27 cellular contexts compared by ENCODE assay signal in genomic region chr10:128694532-128694931, GRCh38.
"Had no signal": no experiment of that assay in that cellular context is flagged by ENCODE, and none has a peak within 500 bp of the region (broad histone marks: within the 10 kb centered on the region; RNA-seq: fewer than 3 reads in every experiment).

No MANE protein-coding gene starts in this region.

- H3K4me1 Mint-ChIP-seq: nephron had no signal

- H3K4me1 ChIP-seq: esophagus squamous epithelium, heart right ventricle, left lung, psoas muscle, stomach, thyroid gland, vagina had no signal

- DNase-seq: effector CD8-positive, alpha-beta T cell; esophagus squamous epithelium; foreskin melanocyte; glutamatergic neuron; heart right ventricle; hippocampal formation; left cardiac atrium; left lung; mammary epithelial cell; mesendoderm; midbrain; naive thymus-derived CD4-positive, alpha-beta T cell; occipital lobe; ovary; psoas muscle; stimulated activated CD4-positive, alpha-beta T cell treated with anti-CD3 and anti-CD28 coated beads, Interleukin-12 subunit alpha, Interleukin-12 subunit beta, amount 100 ng/mL, for 4 hours; stimulated activated CD4-positive, alpha-beta T cell treated with anti-CD3 and anti-CD28 coated beads, Interleukin-1b, Interleukin-23, amount 100 ng/mL, for 48 hours; stimulated activated CD4-positive, alpha-beta T cell treated with anti-CD3 and anti-CD28 coated beads, Interleukin-4, amount 100 ng/mL, for 1 hour; stimulated activated CD8-positive, alpha-beta memory T cell treated with anti-CD3 and anti-CD28 coated beads, Interleukin-4, amount 100 ng/mL, for 48 hours; stimulated activated naive CD4-positive, alpha-beta T cell treated with Interleukin-2 at 50 U/mL for 16 hours; stomach; thyroid gland; trophoblast cell had no signal

- H3K27ac Mint-ChIP-seq: naive thymus-derived CD4-positive, alpha-beta T cell; nephron had no signal

- H3K36me3 ChIP-seq: esophagus squamous epithelium, heart right ventricle, left lung, ovary, stomach, thyroid gland, vagina had no signal

- H3K27me3 ChIP-seq: esophagus squamous epithelium, ovary, thyroid gland, vagina had no signal

- H3K4me2 ChIP-seq: smooth muscle cell had no signal

- ATAC-seq: heart right ventricle; left cardiac atrium; left lung; naive thymus-derived CD4-positive, alpha-beta T cell; psoas muscle; sciatic nerve had no signal

- H3K4me3 ChIP-seq: esophagus squamous epithelium, heart right ventricle, left lung, ovary, psoas muscle, smooth muscle cell, stomach, thyroid gland, vagina had no signal

- H3K36me3 Mint-ChIP-seq: naive thymus-derived CD4-positive, alpha-beta T cell had no signal

- H3K4me3 Mint-ChIP-seq: naive thymus-derived CD4-positive, alpha-beta T cell; nephron had no signal

- H3K27ac ChIP-seq: esophagus squamous epithelium, heart right ventricle, left lung, ovary, psoas muscle, stomach, thyroid gland, vagina had no signal

- H3K9me3 Mint-ChIP-seq: nephron had no signal

- H3K9me3 ChIP-seq: heart right ventricle, left lung, ovary, psoas muscle, stomach, thyroid gland, vagina had no signal
